In the genomic region with DNA sequence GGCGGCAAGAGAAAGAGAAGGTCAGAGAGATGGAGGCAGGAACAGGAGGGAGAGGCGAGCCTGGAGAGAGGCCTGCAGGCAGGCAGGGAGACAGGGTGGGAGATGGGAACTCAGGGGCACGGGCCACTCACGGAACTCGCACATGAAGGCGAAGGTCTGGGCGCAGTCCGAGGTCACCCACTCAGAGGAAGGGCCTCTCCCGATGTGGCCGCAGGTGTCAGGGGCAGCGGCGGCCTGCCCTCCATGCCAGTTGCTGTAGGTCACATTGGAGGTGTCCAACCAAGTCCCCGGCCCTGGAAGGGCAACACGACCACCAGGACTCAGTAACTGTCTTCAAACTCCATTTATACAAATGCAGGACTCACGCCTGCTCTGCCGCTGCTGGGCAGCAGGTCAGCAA, we compare ENCODE assay signal across 21 cellular contexts. TPM values are rescaled to one million over a fixed set of nuclear protein-coding genes. Genes with fewer than 3 reads are reported as not detected.
DNase-seq lines count a peak whose midpoint lies in the region; ATAC-seq and TF ChIP-seq lines count a peak whose summit lies in the region.
"Had no signal": no experiment of that assay in that cellular context is flagged by ENCODE, and none has a peak within 500 bp of the region (broad histone marks: within the 10 kb centered on the region; RNA-seq: fewer than 3 reads in every experiment).

No MANE protein-coding gene starts in this region.

- H3K27me3 ChIP-seq in neuronal stem cell (ENCODE audit: control insufficient read depth in 3 of 3, insufficient read depth in 3 of 3, low read depth in 1 of 3, low read length in 3 of 3): peaks cover 0 to 12% (median 0%) of the 10 kb centered on the region in 3 experiments
- H3K27me3 ChIP-seq: BE2C; BLaER1 treated with 17β-estradiol and CSF1 and Interleukin-3, amounts not matched to agents 10 nM and 100 nM had no signal

- H3K4me1 ChIP-seq in neuronal stem cell (ENCODE audit: control insufficient read depth in 2 of 2, insufficient read depth in 1 of 2, low read depth in 1 of 2, low read length in 2 of 2): peaks cover 0 to 7% of the 10 kb centered on the region in 2 donors
- H3K4me1 ChIP-seq: A549, BE2C had no signal

- H3K4me3 ChIP-seq in neuronal stem cell (ENCODE audit: low read length in 2 of 2): no peak overlapping the region
- H3K4me3 ChIP-seq: A549; BLaER1 treated with 17β-estradiol and CSF1 and Interleukin-3, amounts not matched to agents 10 nM and 100 nM; GM23248; HAP-1 had no signal

- in situ Hi-C loops in KBM-7 (cut with MboI; ENCODE audit: low pct_unique_long_range_greater_than_20kb, low sequenced_read_pairs): no loop called here

- no peaks in the 10 kb centered on the region for H3K36me3 Mint-ChIP-seq in natural killer cell treated with Interleukin-12 subunit alpha and Interleukin-12 subunit beta and Interleukin-15 and Interleukin-18, amount 100 ng/mL, for 72 hours
- H3K36me3 Mint-ChIP-seq in natural killer cell: no peaks in the 10 kb centered on the region
- peaks cover 5% of the 10 kb centered on the region for H3K36me3 Mint-ChIP-seq in endothelial cell (ENCODE audit: low read depth, unreplicated experiment)
- H3K36me3 Mint-ChIP-seq: CD4-positive, CD25-positive, alpha-beta regulatory T cell; CD8-positive, alpha-beta T cell had no signal

- no peaks in the 10 kb centered on the region for H3K36me3 ChIP-seq in neuronal stem cell (replicated peaks in 1 of 2; ENCODE audit: control insufficient read depth in 2 of 2, insufficient read depth in 2 of 2, low read length in 2 of 2)
- H3K36me3 ChIP-seq: BE2C; BLaER1 treated with 17β-estradiol and CSF1 and Interleukin-3, amounts not matched to agents 10 nM and 100 nM; HAP-1 had no signal

- no peaks in the 10 kb centered on the region for H3K9me3 Mint-ChIP-seq in natural killer cell treated with Interleukin-12 subunit alpha and Interleukin-12 subunit beta and Interleukin-15 and Interleukin-18, amount 100 ng/mL, for 72 hours
- H3K9me3 Mint-ChIP-seq in natural killer cell (no peaks in the 10 kb centered on the region), endothelial cell (ENCODE audit: unreplicated experiment) (no peaks in the 10 kb centered on the region)
- H3K9me3 Mint-ChIP-seq: CD4-positive, CD25-positive, alpha-beta regulatory T cell; CD8-positive, alpha-beta T cell; HFFc6 had no signal

- no peaks in the 10 kb centered on the region for H3K9me3 ChIP-seq in neuronal stem cell (replicated peaks in 1 of 2; ENCODE audit: control insufficient read depth in 2 of 2, insufficient read depth in 1 of 2, low read depth in 1 of 2, low read length in 2 of 2)
- H3K9me3 ChIP-seq: A549; BE2C; BLaER1 treated with 17β-estradiol and CSF1 and Interleukin-3, amounts not matched to agents 10 nM and 100 nM; Caco-2; HAP-1 had no signal

- peak; percentile 36 to 49 for ATAC-seq in natural killer cell treated with Interleukin-12 subunit alpha and Interleukin-12 subunit beta and Interleukin-15 and Interleukin-18, amount 100 ng/mL, for 72 hours
- ATAC-seq in natural killer cell: no peak
- no peak for ATAC-seq in GM21528 (IDR thresholded peaks at IDR 0.05; ENCODE audit: low FRiP score, unreplicated experiment)
- ATAC-seq: A549; CD8-positive, alpha-beta T cell had no signal

- no peak overlapping the region for H3K4me3 Mint-ChIP-seq in natural killer cell treated with Interleukin-12 subunit alpha and Interleukin-12 subunit beta and Interleukin-15 and Interleukin-18, amount 100 ng/mL, for 72 hours
- H3K4me3 Mint-ChIP-seq in natural killer cell (no peak overlapping the region), endothelial cell (ENCODE audit: unreplicated experiment) (peak overlapping the region; percentile 67)
- H3K4me3 Mint-ChIP-seq: CD4-positive, CD25-positive, alpha-beta regulatory T cell; CD8-positive, alpha-beta T cell; HFFc6 had no signal

- no peak overlapping the region for H3K27ac ChIP-seq in neuronal stem cell (replicated peaks; ENCODE audit: low read length)
- H3K27ac ChIP-seq: A549; BLaER1 treated with 17β-estradiol and CSF1 and Interleukin-3, amounts not matched to agents 10 nM and 100 nM; GM23248 had no signal

- no peak overlapping the region for H4K91ac ChIP-seq in neuronal stem cell (ENCODE audit: low read depth, low read length, poor library complexity)

- no peak overlapping the region for H2AFZ ChIP-seq in neuronal stem cell (ENCODE audit: low read length)
- H2AFZ ChIP-seq: GM23248 had no signal

- peak overlapping the region; percentile 59 for H2BK15ac ChIP-seq in neuronal stem cell (ENCODE audit: low read length)

- H2BK5ac ChIP-seq in neuronal stem cell (ENCODE audit: low read length): no peak overlapping the region

- H3K18ac ChIP-seq in neuronal stem cell (ENCODE audit: low read length): peak overlapping the region; percentile 35

- H3K4ac ChIP-seq in neuronal stem cell (ENCODE audit: low read length): no peak overlapping the region

- H2AK5ac ChIP-seq in neuronal stem cell (ENCODE audit: low read depth, low read length): peak overlapping the region; percentile 98

- H3K14ac ChIP-seq in neuronal stem cell (ENCODE audit: low read length): no peak overlapping the region

- no peak overlapping the region for H2BK120ac ChIP-seq in neuronal stem cell (ENCODE audit: low read depth, low read length)

- no peak overlapping the region for H4K8ac ChIP-seq in neuronal stem cell (ENCODE audit: low read depth, low read length)

- peaks cover 11 to 24% of the 10 kb centered on the region in 2 donors for H3K27me3 Mint-ChIP-seq in natural killer cell treated with Interleukin-12 subunit alpha and Interleukin-12 subunit beta and Interleukin-15 and Interleukin-18, amount 100 ng/mL, for 72 hours
- H3K27me3 Mint-ChIP-seq in natural killer cell (ENCODE audit: low read depth in 2 of 2): peaks cover 3 to 7% of the 10 kb centered on the region in 2 donors
- H3K27me3 Mint-ChIP-seq in endothelial cell (ENCODE audit: unreplicated experiment): peaks cover 5% of the 10 kb centered on the region

- intact Hi-C loops in natural killer cell (cut with micrococcal nuclease): no loop called here

- H3K79me1 ChIP-seq in neuronal stem cell (ENCODE audit: low read depth, low read length): peaks cover 3% of the 10 kb centered on the region

- no peak for TF ChIP-seq CTCF in natural killer cell (IDR thresholded peaks at IDR 0.05)
- TF ChIP-seq CTCF in endothelial cell (IDR thresholded peaks at IDR 0.05; ENCODE audit: unreplicated experiment): no peak

- no peak for DNase-seq in natural killer cell treated with Interleukin-12 subunit alpha and Interleukin-12 subunit beta and Interleukin-15 and Interleukin-18, amount 100 ng/mL, for 72 hours (ENCODE audit: low spot score)
- no peak for DNase-seq in natural killer cell
- DNase-seq in endothelial cell (ENCODE audit: low spot score): no peak
- DNase-seq in neuronal stem cell (ENCODE audit: low spot score): no peak
- no peak for DNase-seq in NCI-H1417 treated with DMSO at 0.1 percent for 48 hours (lab: John Stamatoyannopoulos, UW)
- DNase-seq in KBM-7: no peak
- DNase-seq: 8988T; ACHN; AML-193; BE2C; Caco-2; CD4-positive, CD25-positive, alpha-beta regulatory T cell; CD8-positive, alpha-beta T cell; DMS153; DND-41; GM23248; HFFc6 had no signal

- H3K4me2 ChIP-seq in neuronal stem cell (ENCODE audit: insufficient read depth, low read length, poor library complexity, severe bottlenecking): no peak overlapping the region
- H3K4me2 ChIP-seq: A549; BLaER1 treated with 17β-estradiol and CSF1 and Interleukin-3, amounts not matched to agents 10 nM and 100 nM had no signal

- no CpG with 5 or more reads among the region's 16 CpGs for WGBS in neuronal stem cell (ENCODE audit: extremely low coverage in 2 of 2, insufficient read length in 2 of 2, insufficient replicate concordance in 1 of 2), 2 donors

- H3K23ac ChIP-seq in neuronal stem cell (ENCODE audit: low read depth, low read length, poor library complexity): peak overlapping the region; percentile 58

- H3K27ac Mint-ChIP-seq in natural killer cell treated with Interleukin-12 subunit alpha and Interleukin-12 subunit beta and Interleukin-15 and Interleukin-18, amount 100 ng/mL, for 72 hours: no peak overlapping the region
- no peak overlapping the region for H3K27ac Mint-ChIP-seq in natural killer cell
- no peak overlapping the region for H3K27ac Mint-ChIP-seq in endothelial cell (ENCODE audit: unreplicated experiment)
- H3K27ac Mint-ChIP-seq: CD4-positive, CD25-positive, alpha-beta regulatory T cell; CD8-positive, alpha-beta T cell; HFFc6 had no signal

- H3K9ac ChIP-seq in neuronal stem cell (ENCODE audit: low read depth, low read length, poor library complexity): no peak overlapping the region
- H3K9ac ChIP-seq: BLaER1 treated with 17β-estradiol and CSF1 and Interleukin-3, amounts not matched to agents 10 nM and 100 nM; GM23248 had no signal

- no peaks in the 10 kb centered on the region for H3K4me1 Mint-ChIP-seq in natural killer cell treated with Interleukin-12 subunit alpha and Interleukin-12 subunit beta and Interleukin-15 and Interleukin-18, amount 100 ng/mL, for 72 hours (ENCODE audit: low read depth in 2 of 2)
- H3K4me1 Mint-ChIP-seq in natural killer cell: no peaks in the 10 kb centered on the region
- peaks cover 15% of the 10 kb centered on the region for H3K4me1 Mint-ChIP-seq in endothelial cell (ENCODE audit: unreplicated experiment)
- H3K4me1 Mint-ChIP-seq: CD4-positive, CD25-positive, alpha-beta regulatory T cell had no signal

- H2BK12ac ChIP-seq in neuronal stem cell (ENCODE audit: low read length): peak overlapping the region; percentile 92

RNA-seq across cellular contexts. Expression of a gene that starts 22.4 kb away (rescaled TPM):
- not detected for total RNA-seq in natural killer cell treated with Interleukin-12 subunit alpha and Interleukin-12 subunit beta and Interleukin-15 and Interleukin-18, amount 100 ng/mL, for 72 hours
- total RNA-seq in natural killer cell (not detected), endothelial cell (ENCODE audit: unreplicated experiment) (not detected)
- polyA plus RNA-seq in neuronal stem cell (2013, experiment 1 of 2): 0.20 TPM
- 0.17 TPM for polyA plus RNA-seq in neuronal stem cell (2013, experiment 2 of 2)
- total RNA-seq: CD4-positive, CD25-positive, alpha-beta regulatory T cell; CD8-positive, alpha-beta T cell; GM23248; HFFc6 had no signal
- polyA plus RNA-seq: CD4-positive, CD25-positive, alpha-beta regulatory T cell; GM23248 had no signal

Comparison
In these comparisons a context has a peak if more than half of its experiments do, and no peak if none do; other contexts are left out.
1. ATAC-seq: peak in natural killer cell treated with Interleukin-12 subunit alpha and Interleukin-12 subunit beta and Interleukin-15 and Interleukin-18, amount 100 ng/mL, for 72 hours (2 of 2); none in natural killer cell (0 of 3) and GM21528 (single experiment).